26 cellular contexts compared by ENCODE assay signal in genomic region chr2:153071090-153071489, GRCh38.
"Had no signal": no experiment of that assay in that cellular context is flagged by ENCODE, and none has a peak within 500 bp of the region (broad histone marks: within the 10 kb centered on the region; RNA-seq: fewer than 3 reads in every experiment).

No MANE protein-coding gene starts in this region.

- H3K36me3 ChIP-seq: esophagus squamous epithelium, heart right ventricle, left lung, neural progenitor cell, prostate gland, sigmoid colon, stomach, tibial artery had no signal

- H3K27me3 Mint-ChIP-seq: effector memory CD8-positive, alpha-beta T cell; naive thymus-derived CD4-positive, alpha-beta T cell; type B pancreatic cell had no signal

- H3K27ac Mint-ChIP-seq: effector memory CD8-positive, alpha-beta T cell; mesothelial cell of epicardium; naive thymus-derived CD4-positive, alpha-beta T cell; neural progenitor cell; stimulated activated effector memory CD8-positive, alpha-beta T cell treated with anti-CD3 and anti-CD28 coated beads, Interleukin-12 subunit alpha, Interleukin-12 subunit beta, amount 100 ng/mL, for 72 hours; type B pancreatic cell had no signal

- H3K36me3 Mint-ChIP-seq: mesothelial cell of epicardium; naive thymus-derived CD4-positive, alpha-beta T cell; neural progenitor cell; stimulated activated effector memory CD8-positive, alpha-beta T cell treated with anti-CD3 and anti-CD28 coated beads, Interleukin-12 subunit alpha, Interleukin-12 subunit beta, amount 100 ng/mL, for 72 hours; type B pancreatic cell had no signal

- H3K9ac ChIP-seq: neural progenitor cell had no signal

- H3K9me3 Mint-ChIP-seq: effector memory CD8-positive, alpha-beta T cell; mesothelial cell of epicardium; naive thymus-derived CD4-positive, alpha-beta T cell; nephron; neural progenitor cell; stimulated activated effector memory CD8-positive, alpha-beta T cell treated with anti-CD3 and anti-CD28 coated beads, Interleukin-12 subunit alpha, Interleukin-12 subunit beta, amount 100 ng/mL, for 72 hours; type B pancreatic cell had no signal

- H3K4me3 Mint-ChIP-seq: effector memory CD8-positive, alpha-beta T cell; mesothelial cell of epicardium; naive thymus-derived CD4-positive, alpha-beta T cell; nephron; neural progenitor cell; stimulated activated effector memory CD8-positive, alpha-beta T cell treated with anti-CD3 and anti-CD28 coated beads, Interleukin-12 subunit alpha, Interleukin-12 subunit beta, amount 100 ng/mL, for 72 hours; type B pancreatic cell had no signal

- DNase-seq: cortex of kidney; effector memory CD8-positive, alpha-beta T cell; erythroblast; esophagus squamous epithelium; glutamatergic neuron; heart right ventricle; hippocampal formation; left cardiac atrium; left lung; mesenchymal stem cell; naive thymus-derived CD4-positive, alpha-beta T cell; right cardiac atrium; sigmoid colon; stimulated activated CD4-positive, alpha-beta T cell treated with anti-CD3 and anti-CD28 coated beads, Interleukin-2, amount 100 ng/mL, for 24 hours; stimulated activated CD4-positive, alpha-beta T cell treated with anti-CD3 and anti-CD28 coated beads, Interleukin-4, amount 100 ng/mL, for 24 hours; stimulated activated naive CD4-positive, alpha-beta T cell treated with Interleukin-2 at 50 U/mL for 16 hours; stomach; substantia nigra; testis; tibial artery had no signal

- H3K4me1 Mint-ChIP-seq: naive thymus-derived CD4-positive, alpha-beta T cell; nephron; stimulated activated effector memory CD8-positive, alpha-beta T cell treated with anti-CD3 and anti-CD28 coated beads, Interleukin-12 subunit alpha, Interleukin-12 subunit beta, amount 100 ng/mL, for 72 hours had no signal

- H3K27me3 ChIP-seq: esophagus squamous epithelium, heart right ventricle, left lung, neural progenitor cell, sigmoid colon, stomach, testis, tibial artery had no signal

- H3K4me3 ChIP-seq: esophagus squamous epithelium, heart right ventricle, left lung, neural progenitor cell, prostate gland, sigmoid colon, stomach, testis, tibial artery had no signal

- H3K27ac ChIP-seq: esophagus squamous epithelium, heart right ventricle, left lung, neural progenitor cell, prostate gland, stomach, testis, tibial artery had no signal

- ATAC-seq: effector memory CD8-positive, alpha-beta T cell; heart right ventricle; left cardiac atrium; left lung; naive thymus-derived CD4-positive, alpha-beta T cell; right cardiac atrium; stimulated activated effector memory CD8-positive, alpha-beta T cell treated with anti-CD3 and anti-CD28 coated beads, Interleukin-12 subunit alpha, Interleukin-12 subunit beta, amount 100 ng/mL, for 72 hours had no signal

- H3K4me1 ChIP-seq: esophagus squamous epithelium, heart right ventricle, left lung, neural progenitor cell, prostate gland, stomach, testis, tibial artery had no signal

- H3K9me3 ChIP-seq: esophagus squamous epithelium, heart right ventricle, left lung, prostate gland, sigmoid colon, stomach, testis, tibial artery had no signal
